In genomic region chr1:62178372-62178771, GRCh38 we compare ENCODE assay signal across 25 cellular contexts. TPM values are rescaled to one million over a fixed set of nuclear protein-coding genes. Genes with fewer than 3 reads are reported as not detected.
"Had no signal": no experiment of that assay in that cellular context is flagged by ENCODE, and none has a peak within 500 bp of the region (broad histone marks: within the 10 kb centered on the region; RNA-seq: fewer than 3 reads in every experiment).

No MANE protein-coding gene starts in this region.

- H3K4me3 Mint-ChIP-seq: activated B cell treated with CpG ODN at 0.5 μM for 24 hours; activated CD4-positive, alpha-beta memory T cell treated with anti-CD3 and anti-CD28 coated beads for 36 hours; activated naive CD8-positive, alpha-beta T cell treated with anti-CD3 and anti-CD28 coated beads for 36 hours; activated T-helper 1 cell treated with anti-CD3 and anti-CD28 coated beads, Interleukin-12 subunit alpha, Interleukin-12 subunit beta, Interleukin-2, Interleukin-4 antibody, amounts not matched to agents 30 ng/mL and 10 ng/mL and 1 ng/mL, durations not matched to agents 14 hours and 24 hours and 36 hours; natural killer cell; stimulated activated effector memory CD8-positive, alpha-beta T cell treated with anti-CD3 and anti-CD28 coated beads, Interleukin-12 subunit alpha, Interleukin-12 subunit beta, amount 100 ng/mL, for 72 hours had no signal

- H3K27me3 Mint-ChIP-seq: activated CD4-positive, alpha-beta memory T cell treated with anti-CD3 and anti-CD28 coated beads for 36 hours had no signal

- H3K9me3 ChIP-seq: neutrophil, pancreas, right lobe of liver, stomach, upper lobe of left lung had no signal

- ATAC-seq: natural killer cell; pancreas; right lobe of liver; stimulated activated effector memory CD8-positive, alpha-beta T cell treated with anti-CD3 and anti-CD28 coated beads, Interleukin-12 subunit alpha, Interleukin-12 subunit beta, amount 100 ng/mL, for 72 hours had no signal

- H3K9me3 Mint-ChIP-seq: activated B cell treated with CpG ODN at 0.5 μM for 24 hours; activated CD4-positive, alpha-beta memory T cell treated with anti-CD3 and anti-CD28 coated beads for 36 hours; activated naive CD8-positive, alpha-beta T cell treated with anti-CD3 and anti-CD28 coated beads for 36 hours; activated T-helper 1 cell treated with anti-CD3 and anti-CD28 coated beads, Interleukin-12 subunit alpha, Interleukin-12 subunit beta, Interleukin-2, Interleukin-4 antibody, amounts not matched to agents 30 ng/mL and 10 ng/mL and 1 ng/mL, durations not matched to agents 14 hours and 24 hours and 36 hours; natural killer cell; stimulated activated effector memory CD8-positive, alpha-beta T cell treated with anti-CD3 and anti-CD28 coated beads, Interleukin-12 subunit alpha, Interleukin-12 subunit beta, amount 100 ng/mL, for 72 hours had no signal

- H3K4me3 ChIP-seq: cardiac muscle cell, hepatocyte, pancreas, right lobe of liver, stomach, upper lobe of left lung had no signal

- H3K27ac Mint-ChIP-seq: activated B cell treated with CpG ODN at 0.5 μM for 24 hours; activated CD4-positive, alpha-beta memory T cell treated with anti-CD3 and anti-CD28 coated beads for 36 hours; activated naive CD8-positive, alpha-beta T cell treated with anti-CD3 and anti-CD28 coated beads for 36 hours; activated T-helper 1 cell treated with anti-CD3 and anti-CD28 coated beads, Interleukin-12 subunit alpha, Interleukin-12 subunit beta, Interleukin-2, Interleukin-4 antibody, amounts not matched to agents 30 ng/mL and 10 ng/mL and 1 ng/mL, durations not matched to agents 14 hours and 24 hours and 36 hours; natural killer cell; stimulated activated effector memory CD8-positive, alpha-beta T cell treated with anti-CD3 and anti-CD28 coated beads, Interleukin-12 subunit alpha, Interleukin-12 subunit beta, amount 100 ng/mL, for 72 hours had no signal

- DNase-seq: activated B cell treated with CpG ODN at 0.5 μM for 24 hours; activated CD4-positive, alpha-beta memory T cell treated with anti-CD3 and anti-CD28 coated beads for 36 hours; activated CD4-positive, alpha-beta T cell treated with anti-CD3 and anti-CD28 coated beads for 4 hours; activated gamma-delta T cell treated with Interleukin-2 at 50 U/mL for 16 hours; activated naive CD8-positive, alpha-beta T cell treated with anti-CD3 and anti-CD28 coated beads for 36 hours; activated T-cell treated with anti-CD3 and anti-CD28 coated beads for 4 hours; amniotic stem cell; foreskin fibroblast; natural killer cell; pancreas; right lobe of liver; small intestine; stimulated activated CD4-positive, alpha-beta T cell treated with anti-CD3 and anti-CD28 coated beads, Interleukin-4, amount 100 ng/mL, for 24 hours; stomach; upper lobe of left lung had no signal

- H3K36me3 Mint-ChIP-seq: activated CD4-positive, alpha-beta memory T cell treated with anti-CD3 and anti-CD28 coated beads for 36 hours; activated naive CD8-positive, alpha-beta T cell treated with anti-CD3 and anti-CD28 coated beads for 36 hours; natural killer cell; stimulated activated effector memory CD8-positive, alpha-beta T cell treated with anti-CD3 and anti-CD28 coated beads, Interleukin-12 subunit alpha, Interleukin-12 subunit beta, amount 100 ng/mL, for 72 hours had no signal

- H3K36me3 ChIP-seq: cardiac muscle cell, neutrophil, pancreas, right lobe of liver, stomach, upper lobe of left lung had no signal

- H3K27ac ChIP-seq: cardiac muscle cell, epithelial cell of prostate, hepatocyte, neutrophil, pancreas, right lobe of liver, stomach, upper lobe of left lung had no signal

- H3K4me1 Mint-ChIP-seq: activated B cell treated with CpG ODN at 0.5 μM for 24 hours; activated naive CD8-positive, alpha-beta T cell treated with anti-CD3 and anti-CD28 coated beads for 36 hours; natural killer cell; stimulated activated effector memory CD8-positive, alpha-beta T cell treated with anti-CD3 and anti-CD28 coated beads, Interleukin-12 subunit alpha, Interleukin-12 subunit beta, amount 100 ng/mL, for 72 hours had no signal

- H3K27me3 ChIP-seq: cardiac muscle cell, hepatocyte, neutrophil, pancreas, right lobe of liver, stomach, upper lobe of left lung had no signal

- H3K4me1 ChIP-seq: pancreas, right lobe of liver had no signal

RNA-seq across cellular contexts. Expression of gene L1TD1, which starts 16.3 kb away (rescaled TPM):
- total RNA-seq: activated CD4-positive, alpha-beta memory T cell treated with anti-CD3 and anti-CD28 coated beads for 36 hours; activated T-helper 1 cell treated with anti-CD3 and anti-CD28 coated beads, Interleukin-12 subunit alpha, Interleukin-12 subunit beta, Interleukin-2, Interleukin-4 antibody, amounts not matched to agents 30 ng/mL and 10 ng/mL and 1 ng/mL, durations not matched to agents 14 hours and 24 hours and 36 hours; dermis microvascular lymphatic vessel endothelial cell; glomerular endothelial cell; pulmonary artery endothelial cell; T-helper 2 cell treated with Interferon-gamma antibody and Interleukin-4, amounts not matched to agents 100 ng/mL and 5 ng/mL, for 36 hours had no signal
- polyA plus RNA-seq: cardiac muscle cell had no signal
